Comparison of ENCODE assay signal across 15 cellular contexts in the genomic region with DNA sequence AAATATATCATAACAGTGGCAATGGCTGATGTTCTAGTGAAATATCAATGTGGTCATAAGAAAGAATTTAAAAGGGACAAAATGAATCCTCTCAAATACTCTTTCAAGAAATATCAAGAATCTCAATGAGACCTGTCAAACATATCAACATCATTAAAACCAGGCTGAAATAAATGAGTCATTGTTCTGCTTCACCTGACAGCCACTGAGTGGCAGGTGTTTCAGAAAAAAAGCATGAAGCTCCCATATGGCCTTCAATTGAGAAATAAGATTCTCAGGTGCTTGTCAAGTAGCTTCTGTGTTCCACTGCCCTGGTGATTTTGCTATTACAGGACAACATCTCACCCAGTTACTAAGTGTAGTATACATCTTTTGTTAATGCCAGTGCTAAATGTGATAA. TPM values are rescaled to one million over a fixed set of nuclear protein-coding genes. Genes with fewer than 3 reads are reported as not detected.
DNase-seq lines count a peak whose midpoint lies in the region; ATAC-seq and TF ChIP-seq lines count a peak whose summit lies in the region.
"Had no signal": no experiment of that assay in that cellular context is flagged by ENCODE, and none has a peak within 500 bp of the region (broad histone marks: within the 10 kb centered on the region; RNA-seq: fewer than 3 reads in every experiment).

No MANE protein-coding gene starts in this region.

- no TSS peak for BruUV-seq in Calu3 (replicated peaks; lab: Mats Ljungman, UMichigan)

- no peaks in the 10 kb centered on the region for H3K27me3 Mint-ChIP-seq in Calu3 (ENCODE audit: unreplicated experiment)

- 0 out of 2 replicates have a peak overlapping the region, but pooled peaks have one; percentile 20 for H3K27ac ChIP-seq in 22Rv1
- H3K27ac ChIP-seq: GM23248 had no signal

- H3K27ac Mint-ChIP-seq in Calu3 (ENCODE audit: unreplicated experiment), result no peak overlapping the region
- H3K27ac Mint-ChIP-seq: CD8-positive, alpha-beta T cell had no signal

- ATAC-seq in esophagus mucosa, result peak; percentile 31
- no peak for ATAC-seq in GM21381 (IDR thresholded peaks at IDR 0.05; ENCODE audit: unreplicated experiment)
- ATAC-seq: CD8-positive, alpha-beta T cell; HCT116; K562 had no signal

- TF ChIP-seq CTCF in 22Rv1 (IDR thresholded peaks at IDR 0.05) (no peak), Calu3 (IDR thresholded peaks at IDR 0.05; ENCODE audit: unreplicated experiment) (no peak)

- CTCF ChIA-PET in Calu3 (lab: Charles Lee), result interaction anchor here (1.1 kb wide), 1 partner anchor 113 kb away, joined by 3 read pairs; no protein-coding TSS in a partner anchor

- H3K4me1 Mint-ChIP-seq in Calu3 (ENCODE audit: low read depth, unreplicated experiment), result peaks cover 36% of the 10 kb centered on the region

- no peaks in the 10 kb centered on the region for H3K9me3 Mint-ChIP-seq in Calu3 (ENCODE audit: low read depth, unreplicated experiment)
- H3K9me3 Mint-ChIP-seq: CD14-positive monocyte; CD8-positive, alpha-beta T cell had no signal

- DNase-seq in Calu3 (no peak), NCI-H2171 (lab: John Stamatoyannopoulos, UW) (peak; percentile 62), NCI-H2196 treated with DMSO at 0.1 percent for 48 hours (lab: John Stamatoyannopoulos, UW; ENCODE audit: unreplicated experiment) (no peak), SKM-1 treated with dmso at 0.1 percent for 144 hours (lab: John Stamatoyannopoulos, UW; ENCODE audit: unreplicated experiment) (no peak), DMS153 treated with DMSO at 0.1 percent for 48 hours (lab: John Stamatoyannopoulos, UW; ENCODE audit: unreplicated experiment) (no peak)
- DNase-seq: CD8-positive, alpha-beta T cell; COR-L47; DMS79 had no signal

- H3K36me3 Mint-ChIP-seq in Calu3 (ENCODE audit: insufficient read depth, unreplicated experiment), result peaks cover 61% of the 10 kb centered on the region

- intact Hi-C loops in Calu3 (cut with micrococcal nuclease; ENCODE audit: unreplicated experiment), result loop anchor here (5.0 kb wide), 1 partner anchor 72 kb away; a partner anchor contains a TSS

- peak overlapping the region; percentile 26 for H3K4me3 Mint-ChIP-seq in Calu3 (ENCODE audit: low read depth, unreplicated experiment)
- H3K4me3 Mint-ChIP-seq: CD14-positive monocyte; CD8-positive, alpha-beta T cell had no signal

RNA-seq across cellular contexts. Expression of a gene that starts 21.5 kb away (rescaled TPM):
- total RNA-seq in Calu3 (2022) (150 and 153 TPM in 2 replicates), esophagus mucosa (68.2 TPM)

RNA-seq across cellular contexts. Expression of a gene that starts 34.2 kb away (rescaled TPM):
- total RNA-seq in Calu3 (2022), result 34.0 and 35.7 TPM in 2 replicates
- 17.5 TPM for total RNA-seq in esophagus mucosa
